In genomic region chr1:222046684-222047083, GRCh38 we compare ENCODE assay signal across 22 cellular contexts.
"Had no signal": no experiment of that assay in that cellular context is flagged by ENCODE, and none has a peak within 500 bp of the region (broad histone marks: within the 10 kb centered on the region; RNA-seq: fewer than 3 reads in every experiment).

No MANE protein-coding gene starts in this region.

- FAIRE-seq: HepG2, K562, RCC 7860 had no signal

- H3K27ac ChIP-seq: KMS-11, SJSA1, SK-N-MC had no signal

- H3K9ac ChIP-seq: KMS-11 had no signal

- H3K4me2 ChIP-seq: KMS-11 had no signal

- H3K9me3 Mint-ChIP-seq: IgD-negative memory B cell had no signal

- H3K36me3 ChIP-seq: SJSA1 had no signal

- H3K27me3 ChIP-seq: SJSA1 had no signal

- H3K27ac Mint-ChIP-seq: IgD-negative memory B cell had no signal

- H3K4me3 ChIP-seq: K562, SJSA1, SK-N-MC had no signal

- H3K27me3 Mint-ChIP-seq: IgD-negative memory B cell had no signal

- H3K9me3 ChIP-seq: SJSA1 had no signal

- ATAC-seq: HepG2, K562 had no signal

- H3K4me3 Mint-ChIP-seq: IgD-negative memory B cell had no signal

- DNase-seq: MM.1S, NCI-H1092 treated with DMSO at 0.1 percent for 48 hours, NCI-H1436, NCI-H187, NCI-H2029, NCI-H2081 treated with DMSO at 0.1 percent for 48 hours, NCI-H2171, NCI-H226, NCI-H446, NCI-H510A, NCI-H524 treated with DMSO at 0.1 percent for 48 hours, NCI-H774, Right ventricle myocardium superior, RPMI8226, SIG-M5 had no signal
